ENCODE assay signal across 12 cellular contexts in the genomic region with DNA sequence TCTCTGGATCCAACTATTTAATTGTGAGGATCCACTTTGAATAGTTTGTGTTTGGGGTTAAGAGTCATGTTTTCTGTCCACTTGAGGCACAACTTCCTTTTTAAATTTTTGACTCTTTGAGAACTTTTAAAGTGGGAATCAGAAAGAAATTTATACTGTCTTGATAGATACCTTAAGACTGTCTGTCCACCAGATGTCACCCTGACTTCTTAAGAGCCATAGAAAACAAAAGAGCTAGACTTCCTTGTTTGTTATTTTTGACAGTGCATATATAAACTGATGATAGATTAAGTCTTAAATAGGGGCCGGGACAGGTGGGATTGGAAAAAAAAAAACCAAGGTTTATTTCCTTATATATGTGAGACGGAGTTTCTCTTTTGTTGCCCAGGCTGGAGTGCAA. TPM values are rescaled to one million over a fixed set of nuclear protein-coding genes. Genes with fewer than 3 reads are reported as not detected.
DNase-seq lines count a peak whose midpoint lies in the region; ATAC-seq and FAIRE-seq lines count a peak whose summit lies in the region.
"Had no signal": no experiment of that assay in that cellular context is flagged by ENCODE, and none has a peak within 500 bp of the region (broad histone marks: within the 10 kb centered on the region; RNA-seq: fewer than 3 reads in every experiment).

No MANE protein-coding gene starts in this region.

- POLR2A ChIA-PET in CD8-positive, alpha-beta memory T cell (lab: Charles Lee): no interaction called here

- no peak overlapping the region for H3K27ac Mint-ChIP-seq in CD8-positive, alpha-beta memory T cell

- CTCF ChIA-PET in CD8-positive, alpha-beta memory T cell (lab: Charles Lee): interaction anchor here (1.4 kb wide), 1 partner anchor 14 kb away, joined by 3 read pairs; no protein-coding TSS in a partner anchor

- in situ Hi-C loops in Caki2 (cut with HindIII; ENCODE audit: low pct_unique_long_range_greater_than_20kb, low sequenced_read_pairs): no loop called here

- H3K4me1 Mint-ChIP-seq in CD8-positive, alpha-beta memory T cell: peaks cover 0 to 5% (median 2%) of the 10 kb centered on the region in 3 donors

- H3K9me3 ChIP-seq in CD8-positive, alpha-beta memory T cell (ENCODE audit: low read length): no peaks in the 10 kb centered on the region
- H3K9me3 ChIP-seq: prostate gland had no signal

- no peaks in the 10 kb centered on the region for H3K27me3 ChIP-seq in CD8-positive, alpha-beta memory T cell (ENCODE audit: insufficient read depth, low read length, poor library complexity, severe bottlenecking)
- H3K27me3 ChIP-seq: cardiac muscle cell had no signal

- no peaks in the 10 kb centered on the region for H3K4me1 ChIP-seq in CD8-positive, alpha-beta memory T cell (ENCODE audit: insufficient read depth, low read length)
- H3K4me1 ChIP-seq: prostate gland had no signal

- H3K36me3 Mint-ChIP-seq in CD8-positive, alpha-beta memory T cell: no peaks in the 10 kb centered on the region

- no peak for FAIRE-seq in urothelium cell line (lab: Jason Lieb, UNC)

- no peak overlapping the region for H3K4me3 ChIP-seq in CD8-positive, alpha-beta memory T cell (ENCODE audit: low read length)
- H3K4me3 ChIP-seq: cardiac muscle cell, prostate gland had no signal

- no peak for ATAC-seq in HG03097 (IDR thresholded peaks at IDR 0.05; ENCODE audit: low FRiP score, unreplicated experiment)

- no peaks in the 10 kb centered on the region for H3K27me3 Mint-ChIP-seq in CD8-positive, alpha-beta memory T cell

- peak; percentile 43 for DNase-seq in Caki2 (ENCODE audit: low read depth)
- peak; percentile 74 for DNase-seq in HT-29 (ENCODE audit: low spot score)
- peak; percentile 59 for DNase-seq in RPMI8226
- DNase-seq in kidney glomerular epithelial cell (lab: John Stamatoyannopoulos, UW): peak; percentile 26
- no peak for DNase-seq in stimulated activated CD4-positive, alpha-beta T cell treated with anti-CD3 and anti-CD28 coated beads, Interleukin-4, amount 100 ng/mL, for 24 hours
- DNase-seq in CD8-positive, alpha-beta memory T cell: no peak
- no peak for DNase-seq in urothelium cell line (ENCODE audit: low spot score)
- DNase-seq: NCI-H524 treated with DMSO at 0.1 percent for 48 hours had no signal

- H3K36me3 ChIP-seq in CD8-positive, alpha-beta memory T cell (ENCODE audit: insufficient read depth, low read length): no peaks in the 10 kb centered on the region
- H3K36me3 ChIP-seq: cardiac muscle cell, prostate gland had no signal

- no peak overlapping the region for H3K4me3 Mint-ChIP-seq in CD8-positive, alpha-beta memory T cell

- no peak overlapping the region for H3K27ac ChIP-seq in CD8-positive, alpha-beta memory T cell (ENCODE audit: low read depth, low read length)
- H3K27ac ChIP-seq: cardiac muscle cell, prostate gland had no signal

- H3K9me3 Mint-ChIP-seq in CD8-positive, alpha-beta memory T cell: peaks cover 0 to 3% (median 0%) of the 10 kb centered on the region in 5 donors

RNA-seq across cellular contexts. Expression of a gene that starts 52.1 kb away (rescaled TPM):
- 5.0 and 6.1 TPM in 2 replicates for total RNA-seq in Caki2 (2014; rRNA removed; shearing (Covaris generic); ENCODE audit: low replicate concordance)
- 1.0 and 1.1 TPM in 2 replicates for total RNA-seq in HT-29 (2014; rRNA removed; shearing (Covaris generic))
- not detected for total RNA-seq in CD8-positive, alpha-beta memory T cell
- polyA plus RNA-seq in CD8-positive, alpha-beta memory T cell: not detected
- total RNA-seq: activated CD8-positive, alpha-beta memory T cell treated with anti-CD3 and anti-CD28 coated beads for 36 hours had no signal

Comparison
In these comparisons a context has a peak if more than half of its experiments do, and no peak if none do; other contexts are left out.
1. DNase-seq: peak in Caki2 (single experiment), HT-29 (single experiment), RPMI8226 (single experiment) and kidney glomerular epithelial cell (single experiment); none in stimulated activated CD4-positive, alpha-beta T cell treated with anti-CD3 and anti-CD28 coated beads, Interleukin-4, amount 100 ng/mL, for 24 hours (single experiment), CD8-positive, alpha-beta memory T cell (0 of 5) and urothelium cell line (single experiment).